Comparison of ENCODE assay signal across 13 cellular contexts in the genomic region with DNA sequence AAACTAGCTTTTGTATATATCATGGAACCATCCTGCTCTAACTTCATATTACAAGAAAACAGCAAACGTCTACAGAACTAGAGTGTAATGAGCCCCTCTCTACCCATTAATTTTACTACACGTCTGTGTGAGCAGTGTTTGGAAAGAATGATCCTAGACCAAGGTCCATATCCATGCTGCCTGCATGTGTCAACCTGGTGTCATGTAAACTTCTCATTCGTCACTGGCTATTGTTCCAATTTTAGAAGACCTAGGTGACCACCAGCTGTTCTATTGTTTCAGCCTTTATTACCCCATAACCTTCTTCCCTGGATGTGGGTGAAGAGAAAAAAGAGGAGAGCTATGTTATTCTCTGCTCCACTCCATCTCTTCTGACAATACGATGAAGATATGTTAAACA.
"Had no signal": no experiment of that assay in that cellular context is flagged by ENCODE, and none has a peak within 500 bp of the region (broad histone marks: within the 10 kb centered on the region; RNA-seq: fewer than 3 reads in every experiment).

No MANE protein-coding gene starts in this region.

- DNase-seq: activated CD4-positive, alpha-beta memory T cell treated with anti-CD3 and anti-CD28 coated beads for 36 hours; activated CD4-positive, alpha-beta T cell treated with anti-CD3 and anti-CD28 coated beads for 1 hour; activated CD8-positive, alpha-beta memory T cell treated with anti-CD3 and anti-CD28 coated beads, Interleukin-2, amount 10 ng/mL, durations not matched to agents 7 days and 5 days; activated naive CD4-positive, alpha-beta T cell treated with anti-CD3 and anti-CD28 coated beads, Interleukin-2, amount 10 ng/mL, durations not matched to agents 7 days and 5 days; activated T-cell treated with anti-CD3 and anti-CD28 coated beads, Interleukin-2, amount 50 U/mL, for 1 hour; adrenal gland; hippocampal formation; sigmoid colon; stimulated activated CD4-positive, alpha-beta T cell treated with anti-CD3 and anti-CD28 coated beads, Interleukin-1b, Interleukin-23, amount 100 ng/mL, for 48 hours; T1000; tibial artery had no signal

- H2AFZ ChIP-seq: neural progenitor cell had no signal

- H3K36me3 ChIP-seq: neural progenitor cell had no signal

- H3K4me3 ChIP-seq: adrenal gland, esophagus muscularis mucosa, neural progenitor cell, sigmoid colon, tibial artery had no signal

- H3K4me1 ChIP-seq: neural progenitor cell, tibial artery had no signal

- H3K4me2 ChIP-seq: neural progenitor cell had no signal

- H3K27ac ChIP-seq: adrenal gland, esophagus muscularis mucosa, neural progenitor cell, sigmoid colon, tibial artery had no signal

- H3K9me3 ChIP-seq: adrenal gland, esophagus muscularis mucosa, sigmoid colon, tibial artery had no signal

- H3K27me3 ChIP-seq: adrenal gland, esophagus muscularis mucosa, neural progenitor cell, sigmoid colon, tibial artery had no signal

- H3K9ac ChIP-seq: neural progenitor cell had no signal

- ATAC-seq: activated CD8-positive, alpha-beta memory T cell treated with anti-CD3 and anti-CD28 coated beads, Interleukin-2, amount 10 ng/mL, durations not matched to agents 7 days and 5 days had no signal
